Comparison of ENCODE assay signal across 1 cellular context in genomic region chr1:27099154-27099903, GRCh38.
TF ChIP-seq lines count a peak whose summit lies in the region.

No MANE protein-coding gene starts in this region.

TF ChIP-seq in HEK293, 187 proteins besides CTCF, POLR2A, EP300 and RAD21 (continued from another document and continues in another):
- TF ChIP-seq ZBTB44 (tag by site-specific recombination; IDR thresholded peaks at IDR 0.05) (no peak), ZNF623 (tag by site-specific recombination; IDR thresholded peaks at IDR 0.05) (no peak), ZNF423 (tag by site-specific recombination; IDR thresholded peaks at IDR 0.05) (peak; percentile 33; the same call in 1 of the 2 replicates), PRDM4 (tag by site-specific recombination; IDR thresholded peaks at IDR 0.05) (no peak), ZSCAN4 (tag by site-specific recombination; IDR thresholded peaks at IDR 0.05) (no peak), ZNF239 (tag by site-specific recombination; IDR thresholded peaks at IDR 0.05) (no peak), ZNF10 (tag by site-specific recombination; IDR thresholded peaks at IDR 0.05) (0 out of 2 replicates have a peak, but pooled peaks have one; percentile 15), ZNF169 (tag by site-specific recombination; IDR thresholded peaks at IDR 0.05) (no peak), ZNF266 (tag by site-specific recombination; IDR thresholded peaks at IDR 0.05; ENCODE audit: low read depth) (no peak), HIC1 (tag by site-specific recombination; IDR thresholded peaks at IDR 0.05) (no peak), GLI4 (tag by site-specific recombination; IDR thresholded peaks at IDR 0.05) (no peak), ZNF518A (tag by site-specific recombination; conservative IDR thresholded peaks at IDR 0.05; ENCODE audit: low read depth) (no peak), ZNF404 (tag by site-specific recombination; IDR thresholded peaks at IDR 0.05) (no peak), ZNF280D (tag by site-specific recombination; IDR thresholded peaks at IDR 0.05) (no peak), ZNF571 (tag by site-specific recombination; IDR thresholded peaks at IDR 0.05) (no peak), ZNF350 (tag by site-specific recombination; IDR thresholded peaks at IDR 0.05) (no peak), ZNF514 (tag by site-specific recombination; IDR thresholded peaks at IDR 0.05) (no peak), ZNF138 (tag by site-specific recombination; IDR thresholded peaks at IDR 0.05; ENCODE audit: borderline replicate concordance) (no peak), ZNF473 (tag by site-specific recombination; IDR thresholded peaks at IDR 0.05) (no peak), ZNF555 (tag by site-specific recombination; conservative IDR thresholded peaks at IDR 0.05) (no peak), ZNF645 (tag by site-specific recombination; IDR thresholded peaks at IDR 0.05) (no peak), ZNF174 (tag by site-specific recombination; IDR thresholded peaks at IDR 0.05) (no peak), ZNF302 (tag by site-specific recombination; IDR thresholded peaks at IDR 0.05; ENCODE audit: low read depth) (no peak), MEIS1 (CRISPR knock-in tag; IDR thresholded peaks at IDR 0.05; ENCODE audit: borderline replicate concordance) (no peak), ZNF747 (tag by site-specific recombination; IDR thresholded peaks at IDR 0.05) (no peak), ZNF629 (tag by site-specific recombination; IDR thresholded peaks at IDR 0.05) (peak; percentile 93), ZNF48 (tag by site-specific recombination; IDR thresholded peaks at IDR 0.05) (no peak), SP3 (tag by site-specific recombination; IDR thresholded peaks at IDR 0.05) (no peak), ZNF211 (tag by site-specific recombination; IDR thresholded peaks at IDR 0.05; ENCODE audit: low read depth) (no peak), ELK4 (IDR thresholded peaks at IDR 0.05; ENCODE audit: borderline replicate concordance, low read depth, low read length) (no peak), ZNF670 (tag by site-specific recombination; IDR thresholded peaks at IDR 0.05; ENCODE audit: low read depth) (no peak), ZNF335 (tag by site-specific recombination; conservative IDR thresholded peaks at IDR 0.05) (peak; percentile 86), ATF2 (tag by site-specific recombination; IDR thresholded peaks at IDR 0.05; ENCODE audit: low read depth) (no peak; the same call in 1 of the 2 replicates), ZNF843 (tag by site-specific recombination; IDR thresholded peaks at IDR 0.05) (no peak), ZNF501 (tag by site-specific recombination; IDR thresholded peaks at IDR 0.05) (no peak), ZNF140 (tag by site-specific recombination; IDR thresholded peaks at IDR 0.05) (no peak), OSR2 (tag by site-specific recombination; IDR thresholded peaks at IDR 0.05) (peak; percentile 61), RBAK (tag by site-specific recombination; IDR thresholded peaks at IDR 0.05) (no peak), ZNF660 (tag by site-specific recombination; IDR thresholded peaks at IDR 0.05) (0 out of 2 replicates have a peak, but pooled peaks have one; percentile 17), ZNF324 (tag by site-specific recombination; IDR thresholded peaks at IDR 0.05) (no peak), ZNF654 (tag by site-specific recombination; IDR thresholded peaks at IDR 0.05; ENCODE audit: low read depth) (no peak), ZNF610 (tag by site-specific recombination; IDR thresholded peaks at IDR 0.05; ENCODE audit: borderline replicate concordance) (no peak), ZFP41 (tag by site-specific recombination; IDR thresholded peaks at IDR 0.05; ENCODE audit: borderline replicate concordance) (no peak)
